ENCODE assay signal across 1 cellular context in the genomic region with DNA sequence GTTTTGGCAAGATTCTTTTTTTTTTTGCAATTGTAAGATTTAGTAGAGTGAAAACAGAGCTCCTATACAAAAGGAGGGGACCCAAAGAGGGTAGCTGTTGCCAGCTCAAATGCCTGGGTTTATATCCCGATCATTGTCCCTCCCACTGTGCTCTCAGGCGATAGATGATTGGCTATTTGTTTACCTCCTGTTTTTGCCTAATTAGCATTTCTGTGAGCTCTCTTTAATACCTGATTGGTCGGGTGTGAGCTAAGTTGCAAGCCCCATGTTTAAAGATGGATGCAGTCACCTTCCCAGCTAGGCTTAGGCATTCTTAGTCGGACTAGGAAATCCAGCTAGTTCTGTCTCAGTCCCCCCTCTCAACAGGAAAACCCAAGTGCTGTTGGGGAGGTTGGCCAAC.
TF ChIP-seq lines count a peak whose summit lies in the region.

No MANE protein-coding gene starts in this region.

TF ChIP-seq in HepG2, 621 proteins besides CTCF, POLR2A, EP300 and RAD21:
- peak; percentile 34 to 57; a peak in 3 of 4 replicates for TF ChIP-seq MAFK (conservative IDR thresholded peaks at IDR 0.05 in 1 of 2, IDR thresholded peaks at IDR 0.05 in 1 of 2; ENCODE audit: low read length in 2 of 2)
- no peak for TF ChIP-seq ZNF782 (CRISPR knock-in tag; IDR thresholded peaks at IDR 0.05; ENCODE audit: borderline replicate concordance)
